ENCODE assay signal across 16 cellular contexts in the genomic region with DNA sequence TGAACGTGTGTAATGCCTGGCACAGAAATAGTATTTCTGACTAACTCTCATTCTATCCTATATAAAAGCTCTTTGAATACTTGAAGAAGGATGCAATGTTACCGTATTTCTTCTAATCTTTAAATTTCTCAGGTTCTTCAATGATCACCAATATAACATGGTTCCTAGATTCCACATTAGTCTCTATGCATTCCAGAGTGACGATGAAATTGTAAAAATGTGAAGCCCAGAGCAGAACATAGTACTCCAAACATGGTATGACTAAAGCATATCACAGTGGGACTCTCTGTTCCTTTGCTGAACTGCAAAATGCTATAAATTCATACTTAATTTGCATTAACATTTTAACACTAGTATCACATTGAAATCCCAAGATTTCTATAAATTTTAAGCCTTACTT.
DNase-seq lines count a peak whose midpoint lies in the region; ATAC-seq and TF ChIP-seq lines count a peak whose summit lies in the region.
"Had no signal": no experiment of that assay in that cellular context is flagged by ENCODE, and none has a peak within 500 bp of the region (broad histone marks: within the 10 kb centered on the region; RNA-seq: fewer than 3 reads in every experiment).

No MANE protein-coding gene starts in this region.

- H3K79me1 ChIP-seq in mesendoderm (ENCODE audit: low read length), result no peaks in the 10 kb centered on the region

- H3K4ac ChIP-seq in mesendoderm (ENCODE audit: low read depth, low read length), result no peak overlapping the region

- H2AK5ac ChIP-seq in mesendoderm (ENCODE audit: low read length), result no peak overlapping the region

- TF ChIP-seq CTCF in OCI-LY3 (IDR thresholded peaks at IDR 0.05; ENCODE audit: low read depth, low read length) (no peak), choroid plexus epithelial cell (conservative IDR thresholded peaks at IDR 0.05; ENCODE audit: low read depth, low read length) (no peak), ascending aorta (IDR thresholded peaks at IDR 0.05) (no peak)

- peak overlapping the region; percentile 34; the same call in 1 of the 2 replicates for H2AFZ ChIP-seq in OCI-LY3 (ENCODE audit: low read depth, low read length)

- intact Hi-C loops in ascending aorta (cut with DNase I), result no loop called here

- no peak overlapping the region for H3K4me3 ChIP-seq in OCI-LY3 (ENCODE audit: low read length)
- H3K4me3 ChIP-seq in choroid plexus epithelial cell (ENCODE audit: low read depth, low read length), result no peak overlapping the region
- no peak overlapping the region for H3K4me3 ChIP-seq in mesendoderm (ENCODE audit: low read length)
- H3K4me3 ChIP-seq in ascending aorta, result no peak overlapping the region
- H3K4me3 ChIP-seq: HAP-1 had no signal

- H3K36me3 ChIP-seq in OCI-LY3 (replicated peaks; ENCODE audit: low read depth, low read length) (no peaks in the 10 kb centered on the region), mesendoderm (ENCODE audit: control insufficient read depth, insufficient read depth, low read length) (no peaks in the 10 kb centered on the region), ascending aorta (no peaks in the 10 kb centered on the region)
- H3K36me3 ChIP-seq: HAP-1 had no signal

- H3K4me1 ChIP-seq in OCI-LY3 (ENCODE audit: low read length) (peaks cover 14% of the 10 kb centered on the region), mesendoderm (ENCODE audit: control insufficient read depth, low read depth, low read length) (no peaks in the 10 kb centered on the region), ascending aorta (no peaks in the 10 kb centered on the region)
- H3K4me1 ChIP-seq: HAP-1 had no signal

- H3K23ac ChIP-seq in mesendoderm (ENCODE audit: low read length), result no peak overlapping the region

- no peak overlapping the region for H3K27ac ChIP-seq in OCI-LY3 (ENCODE audit: low read length)
- H3K27ac ChIP-seq in mesendoderm (ENCODE audit: low read depth, low read length), result no peak overlapping the region
- H3K27ac ChIP-seq in ascending aorta, result no peak overlapping the region

- H3K79me2 ChIP-seq in OCI-LY3 (ENCODE audit: low read length) (no peaks in the 10 kb centered on the region), mesendoderm (ENCODE audit: control insufficient read depth, insufficient read depth, low read length) (no peaks in the 10 kb centered on the region)

- no peak overlapping the region for H4K8ac ChIP-seq in mesendoderm (ENCODE audit: low read depth, low read length)

- H3K4me2 ChIP-seq in OCI-LY3 (ENCODE audit: low read length), result peak overlapping the region; percentile 17; the same call in 1 of the 2 replicates
- no peak overlapping the region for H3K4me2 ChIP-seq in mesendoderm (ENCODE audit: low read length)

- no peak overlapping the region for H3K18ac ChIP-seq in mesendoderm (ENCODE audit: low read length)

- WGBS in mesendoderm (ENCODE audit: extremely low coverage, insufficient coverage, low lambda C conversion rate), result no CpG with 5 or more reads among the region's 3 CpGs

- H3K27me3 ChIP-seq in OCI-LY3 (ENCODE audit: low read depth, low read length), result no peaks in the 10 kb centered on the region
- no peaks in the 10 kb centered on the region for H3K27me3 ChIP-seq in mesendoderm (ENCODE audit: insufficient read depth, low read length, poor library complexity)
- H3K27me3 ChIP-seq in ascending aorta, result no peaks in the 10 kb centered on the region

- ATAC-seq in HG03469 (IDR thresholded peaks at IDR 0.05; ENCODE audit: unreplicated experiment), result no peak
- ATAC-seq: HepG2 had no signal

- no peak overlapping the region for H3K9ac ChIP-seq in OCI-LY3 (ENCODE audit: low read length)
- no peak overlapping the region for H3K9ac ChIP-seq in mesendoderm (ENCODE audit: low read length)

- no peaks in the 10 kb centered on the region for H3K9me3 ChIP-seq in OCI-LY3 (ENCODE audit: insufficient read depth, low read length)
- peaks cover 0 to 4% of the 10 kb centered on the region in 2 donors for H3K9me3 ChIP-seq in ascending aorta
- H3K9me3 ChIP-seq: HAP-1 had no signal

- no peak overlapping the region for H2BK5ac ChIP-seq in mesendoderm (ENCODE audit: low read length)

- H2BK120ac ChIP-seq in mesendoderm (ENCODE audit: low read depth, low read length), result no peak overlapping the region

- no peak overlapping the region for H2BK15ac ChIP-seq in mesendoderm (replicated peaks; ENCODE audit: low read depth)

- DNase-seq in EH (ENCODE audit: low read depth) (peak; percentile 33), choroid plexus epithelial cell (ENCODE audit: low read depth) (peak; percentile 44), mesendoderm (peak; percentile 13), glomerular visceral epithelial cell (ENCODE audit: extremely low spot score) (no peak), ascending aorta (ENCODE audit: low spot score in 2 of 2) (no peak)
- DNase-seq: Calu3; CD4-positive, CD25-positive, alpha-beta regulatory T cell; GDM1; MM.1S; NCI-H1105; NCI-H187; OCI-M1 had no signal

- no peaks in the 10 kb centered on the region for H4K20me1 ChIP-seq in OCI-LY3 (ENCODE audit: insufficient read depth, low read length)

- no peak overlapping the region for H3K56ac ChIP-seq in mesendoderm (ENCODE audit: low read length)

- H4K5ac ChIP-seq in mesendoderm (ENCODE audit: low read length), result no peak overlapping the region

Comparison
In these comparisons a context has a peak if more than half of its experiments do, and no peak if none do; other contexts are left out.
1. DNase-seq: peak in EH (single experiment), choroid plexus epithelial cell (single experiment) and mesendoderm (single experiment); none in glomerular visceral epithelial cell (single experiment) and ascending aorta (0 of 2).